8 cellular contexts compared by ENCODE assay signal in genomic region chr3:14123308-14124222, GRCh38. TPM values are rescaled to one million over a fixed set of nuclear protein-coding genes. Genes with fewer than 3 reads are reported as not detected.
DNase-seq lines count a peak whose midpoint lies in the region; ATAC-seq and TF ChIP-seq lines count a peak whose summit lies in the region.

No MANE protein-coding gene starts in this region.

- H3K36me3 ChIP-seq in GM06990 (ENCODE audit: control insufficient read depth, insufficient read depth, low read length) (peaks cover 2% of the 10 kb centered on the region), fibroblast of lung (ENCODE audit: control insufficient read depth, insufficient read depth, low read length) (peaks cover 3% of the 10 kb centered on the region), prostate gland (no peaks in the 10 kb centered on the region)

- H3K9ac ChIP-seq in fibroblast of lung (ENCODE audit: insufficient read depth, low read length): peak overlapping the region; percentile 67

- peak overlapping the region; percentile 89 for H2AFZ ChIP-seq in fibroblast of lung (ENCODE audit: low read length)

- no peaks in the 10 kb centered on the region for H3K9me3 ChIP-seq in fibroblast of lung (ENCODE audit: control insufficient read depth, insufficient read depth, low read depth, low read length)
- no peaks in the 10 kb centered on the region for H3K9me3 ChIP-seq in prostate gland

- H3K4me1 ChIP-seq in fibroblast of lung (ENCODE audit: control insufficient read depth, extremely low read depth, insufficient read depth, low read length): peaks cover 9% of the 10 kb centered on the region
- H3K4me1 ChIP-seq in prostate gland (replicated peaks): peaks cover 28% of the 10 kb centered on the region

- H3K27ac ChIP-seq in fibroblast of lung (ENCODE audit: insufficient read depth, low read length): peak overlapping the region; percentile 93
- H3K27ac ChIP-seq in prostate gland: peak overlapping the region; percentile 89 to 90

- DNase-seq in GM06990 (ENCODE audit: extremely low read depth, insufficient read length) (no peak), RPMI8226 (peak; percentile 59), fibroblast of lung (ENCODE audit: low read depth in 2 of 2) (no peak), prostate gland (ENCODE audit: low spot score) (no peak), H4 (ENCODE audit: low spot score) (no peak), NK-92 (lab: John Stamatoyannopoulos, UW; ENCODE audit: unreplicated experiment) (no peak)
- DNase-seq in activated CD4-positive, alpha-beta T cell treated with anti-CD3 and anti-CD28 coated beads for 4 hours: no peak

- WGBS in prostate gland: 32% methylated on average over 15 of the region's 15 CpGs

- ATAC-seq in GM21447 (IDR thresholded peaks at IDR 0.05; ENCODE audit: unreplicated experiment): no peak

- peaks cover 44% of the 10 kb centered on the region for H3K79me2 ChIP-seq in fibroblast of lung (ENCODE audit: control insufficient read depth, insufficient read depth, low read length)

- H3K4me3 ChIP-seq in GM06990 (replicated peaks; ENCODE audit: low read depth, low read length) (peak overlapping the region; percentile 82), fibroblast of lung (replicated peaks in 1 of 4; ENCODE audit: control extremely low read depth in 1 of 4, insufficient read depth in 1 of 4, low read depth in 3 of 4, low read length in 4 of 4) (peak overlapping the region; percentile 81 to 99 (median 90)), prostate gland (peak overlapping the region; percentile 74 to 77)

- H3K27me3 ChIP-seq in GM06990 (replicated peaks; ENCODE audit: control insufficient read depth, insufficient read depth, low read length): no peaks in the 10 kb centered on the region
- H3K27me3 ChIP-seq in fibroblast of lung (ENCODE audit: control insufficient read depth, insufficient read depth, low read length): no peaks in the 10 kb centered on the region
- H3K27me3 ChIP-seq in prostate gland (replicated peaks; ENCODE audit: insufficient read depth): no peaks in the 10 kb centered on the region

- H4K20me1 ChIP-seq in fibroblast of lung (ENCODE audit: control insufficient read depth, extremely low read depth, insufficient read depth, low read length): no peaks in the 10 kb centered on the region

- peak overlapping the region; percentile 91 for H3K4me2 ChIP-seq in fibroblast of lung (ENCODE audit: extremely low read depth, insufficient read depth, low read length)

- TF ChIP-seq POLR2A in prostate gland (IDR thresholded peaks at IDR 0.05): no peak

- intact Hi-C loops in prostate gland (cut with DNase I): loop anchor here (2.0 to 10.0 kb wide), 3 partner anchors 53 to 331 kb away; no protein-coding TSS in a partner anchor

- TF ChIP-seq CTCF in GM06990 (IDR thresholded peaks at IDR 0.05; ENCODE audit: insufficient read depth, low read length, poor library complexity, severe bottlenecking) (no peak), fibroblast of lung (conservative IDR thresholded peaks at IDR 0.05 in 1 of 2, IDR thresholded peaks at IDR 0.05 in 1 of 2; ENCODE audit: low read depth in 1 of 2, low read length in 2 of 2) (no peak), prostate gland (IDR thresholded peaks at IDR 0.05) (no peak)

RNA-seq across cellular contexts. Expression of gene CHCHD4, which starts 1.1 kb away (rescaled TPM):
- total RNA-seq in fibroblast of lung: 15.9 and 16.3 TPM in 2 replicates
- polyA plus RNA-seq in fibroblast of lung: 12.7 and 14.7 TPM in 2 replicates
- polyA plus RNA-seq in fibroblast of lung (2012): 9.6 and 12.4 TPM in 2 replicates
- polyA minus RNA-seq in fibroblast of lung (ENCODE audit: low replicate concordance): 2.0 TPM in 1 of 2 replicates, not detected in the other
- total RNA-seq in prostate gland: 10 to 100 TPM; 12.1 to 14.8 TPM
- 32.7 and 36.3 TPM in 2 replicates for total RNA-seq in H4 (2014; rRNA removed; shearing (Covaris generic))

RNA-seq across cellular contexts. Expression of gene TMEM43, which starts 1.3 kb away (rescaled TPM):
- total RNA-seq in fibroblast of lung (87.1 and 114 TPM in 2 replicates), prostate gland (10 to 100 TPM; 56.8 to 80.5 TPM)
- 116 and 180 TPM in 2 replicates for polyA plus RNA-seq in fibroblast of lung
- polyA plus RNA-seq in fibroblast of lung (2012): 77.4 and 119 TPM in 2 replicates
- polyA minus RNA-seq in fibroblast of lung (ENCODE audit: low replicate concordance): 179 and 201 TPM in 2 replicates
- total RNA-seq in H4 (2014; rRNA removed; shearing (Covaris generic)): 75.6 and 79.7 TPM in 2 replicates

RNA-seq across cellular contexts. Expression of gene XPC, which starts 54.8 kb away (rescaled TPM):
- total RNA-seq in fibroblast of lung (64.5 and 95.6 TPM in 2 replicates), prostate gland (10 to 100 TPM; 41.1 to 53.2 TPM)
- 18.4 and 19.0 TPM in 2 replicates for polyA plus RNA-seq in fibroblast of lung
- polyA plus RNA-seq in fibroblast of lung (2012): 25.8 and 29.0 TPM in 2 replicates
- 24.4 and 26.2 TPM in 2 replicates for polyA minus RNA-seq in fibroblast of lung (ENCODE audit: low replicate concordance)
- total RNA-seq in H4 (2014; rRNA removed; shearing (Covaris generic)): 17.1 and 22.5 TPM in 2 replicates

RNA-seq across cellular contexts. Expression of gene LSM3, which starts 55.1 kb away (rescaled TPM):
- total RNA-seq in fibroblast of lung: 5.1 and 5.9 TPM in 2 replicates
- polyA plus RNA-seq in fibroblast of lung: 14.9 and 20.0 TPM in 2 replicates
- 17.8 and 21.3 TPM in 2 replicates for polyA plus RNA-seq in fibroblast of lung (2012)
- 0.44 and 3.1 TPM in 2 replicates for polyA minus RNA-seq in fibroblast of lung (ENCODE audit: low replicate concordance)
- 10 to 100 TPM; 15.0 to 15.1 TPM for total RNA-seq in prostate gland
- total RNA-seq in H4 (2014; rRNA removed; shearing (Covaris generic)): 39.2 and 42.7 TPM in 2 replicates
